8 cellular contexts compared by ENCODE assay signal in genomic region chr19:6392219-6393073, GRCh38. TPM values are rescaled to one million over a fixed set of nuclear protein-coding genes. Genes with fewer than 3 reads are reported as not detected.
DNase-seq lines count a peak whose midpoint lies in the region; ATAC-seq and TF ChIP-seq lines count a peak whose summit lies in the region.

No MANE protein-coding gene starts in this region.

- 8 to 36% methylated on average over 5 to 25 of the region's 30 CpGs for WGBS in esophagus squamous epithelium, 2 donors
- 7 to 8% methylated on average over 30 of the region's 30 CpGs for WGBS in sigmoid colon, 2 donors

- H3K27me3 ChIP-seq in SJCRH30 (no peaks in the 10 kb centered on the region), esophagus squamous epithelium (no peaks in the 10 kb centered on the region), sigmoid colon (no peaks in the 10 kb centered on the region)

- TF ChIP-seq EP300 in sigmoid colon (IDR thresholded peaks at IDR 0.05), result no peak

- intact Hi-C loops in esophagus squamous epithelium (cut with DNase I) (no loop called here), sigmoid colon (cut with DNase I) (loop anchor here (1.0 to 2.0 kb wide), 2 partner anchors 20 to 32 kb away; partner anchors contain the start of genes ALKBH7 and KHSRP)

- DNase-seq in SJCRH30 (no peak), esophagus squamous epithelium (lab: John Stamatoyannopoulos, UW) (no peak), sigmoid colon (no peak), NCI-H1930 (lab: John Stamatoyannopoulos, UW) (no peak), mesenteric fat pad (ENCODE audit: low spot score) (no peak), cerebellar cortex (ENCODE audit: low spot score) (no peak)

- ATAC-seq in GM19395 (IDR thresholded peaks at IDR 0.05; ENCODE audit: unreplicated experiment) (peak; percentile 7), GM19467 (IDR thresholded peaks at IDR 0.05; ENCODE audit: unreplicated experiment) (no peak)

- H3K27ac ChIP-seq in SJCRH30 (peak overlapping the region; percentile 45; the same call in 1 of the 2 replicates), esophagus squamous epithelium (peak overlapping the region; percentile 87 to 97 (median 94)), sigmoid colon (peak overlapping the region; percentile 88 to 97 (median 95))

- H3K4me3 ChIP-seq in SJCRH30 (peak overlapping the region; percentile 69), esophagus squamous epithelium (peak overlapping the region; percentile 66 to 93 (median 82)), sigmoid colon (peak overlapping the region; percentile 69 to 93 (median 80))

- no peak for TF ChIP-seq CTCF in esophagus squamous epithelium (IDR thresholded peaks at IDR 0.05)
- TF ChIP-seq CTCF in sigmoid colon (IDR thresholded peaks at IDR 0.05), result no peak

- no peak for TF ChIP-seq POLR2A in esophagus squamous epithelium (IDR thresholded peaks at IDR 0.05)
- TF ChIP-seq POLR2A in sigmoid colon (IDR thresholded peaks at IDR 0.05), result no peak

- H3K36me3 ChIP-seq in SJCRH30 (peaks cover 19% of the 10 kb centered on the region), esophagus squamous epithelium (peaks cover 11 to 42% (median 22%) of the 10 kb centered on the region in 3 donors), sigmoid colon (peaks cover 10 to 28% (median 19%) of the 10 kb centered on the region in 4 donors)

- H3K9me3 ChIP-seq in SJCRH30 (replicated peaks) (no peaks in the 10 kb centered on the region), esophagus squamous epithelium (no peaks in the 10 kb centered on the region), sigmoid colon (no peaks in the 10 kb centered on the region)

- H3K4me1 ChIP-seq in SJCRH30 (no peaks in the 10 kb centered on the region), esophagus squamous epithelium (peaks cover 6 to 22% (median 10%) of the 10 kb centered on the region in 3 donors), sigmoid colon (peaks cover 0 to 17% (median 12%) of the 10 kb centered on the region in 4 donors)

RNA-seq across cellular contexts. Expression of gene GTF2F1, which starts 0.5 kb away (rescaled TPM):
- total RNA-seq in SJCRH30 (2014; rRNA removed; shearing (Covaris generic)), result 41.7 and 49.0 TPM in 2 replicates
- total RNA-seq in esophagus squamous epithelium, result 10 to 100 TPM; 28.0 to 51.3 (median 43.5) TPM
- total RNA-seq in sigmoid colon, result 10 to 100 TPM; 34.9 to 48.2 (median 37.9) TPM
- 10 to 100 TPM; 54.3 to 78.3 (median 54.7) TPM for polyA plus RNA-seq in sigmoid colon
- 39.1 TPM for total RNA-seq in mesenteric fat pad

RNA-seq across cellular contexts. Expression of gene PSPN, which starts 16.7 kb away (rescaled TPM):
- 1.2 and 1.4 TPM in 2 replicates for total RNA-seq in SJCRH30 (2014; rRNA removed; shearing (Covaris generic))
- total RNA-seq in esophagus squamous epithelium, result 1 to 10 TPM in 2 of 4 donors, under 1 TPM in 2; 0.76 to 1.3 (median 1.0) TPM
- 1 to 10 TPM in 1 of 4 donors, under 1 TPM in 3; 0.41 to 5.8 (median 0.69) TPM for total RNA-seq in sigmoid colon
- 1 to 10 TPM in 2 of 3 donors, under 1 TPM in 1; 0.60 to 1.7 (median 1.4) TPM for polyA plus RNA-seq in sigmoid colon
- 0.87 TPM for total RNA-seq in mesenteric fat pad

RNA-seq across cellular contexts. Expression of gene ALKBH7, which starts 19.9 kb away (rescaled TPM):
- 24.6 and 28.5 TPM in 2 replicates for total RNA-seq in SJCRH30 (2014; rRNA removed; shearing (Covaris generic))
- 10 to 100 TPM; 34.0 to 85.3 (median 50.4) TPM for total RNA-seq in esophagus squamous epithelium
- total RNA-seq in sigmoid colon, result 100 to 1,000 TPM in 1 of 4 donors, 10 to 100 TPM in 3; 65.8 to 146 (median 78.5) TPM
- 100 to 1,000 TPM in 2 of 3 donors, 10 to 100 TPM in 1; 79.5 to 183 (median 175) TPM for polyA plus RNA-seq in sigmoid colon
- 45.7 TPM for total RNA-seq in mesenteric fat pad

RNA-seq across cellular contexts. Expression of gene CLPP, which starts 31.1 kb away (rescaled TPM):
- total RNA-seq in SJCRH30 (2014; rRNA removed; shearing (Covaris generic)), result 65.1 and 67.6 TPM in 2 replicates
- total RNA-seq in esophagus squamous epithelium (10 to 100 TPM; 70.7 to 75.9 (median 72.3) TPM), sigmoid colon (10 to 100 TPM; 50.7 to 93.6 (median 70.8) TPM), mesenteric fat pad (59.8 TPM)
- polyA plus RNA-seq in sigmoid colon, result 10 to 100 TPM; 72.1 to 98.3 (median 74.7) TPM

RNA-seq across cellular contexts. Expression of gene KHSRP, which starts 32.2 kb away (rescaled TPM):
- 197 and 209 TPM in 2 replicates for total RNA-seq in SJCRH30 (2014; rRNA removed; shearing (Covaris generic))
- total RNA-seq in esophagus squamous epithelium (100 to 1,000 TPM; 111 to 158 (median 125) TPM), sigmoid colon (10 to 100 TPM; 63.9 to 96.9 (median 90.8) TPM), mesenteric fat pad (168 TPM)
- 100 to 1,000 TPM in 2 of 3 donors, 10 to 100 TPM in 1; 91.9 to 232 (median 127) TPM for polyA plus RNA-seq in sigmoid colon

Comparison
In these comparisons a context has a peak if more than half of its experiments do, and no peak if none do; other contexts are left out.
1. H3K27ac ChIP-seq: peak in every context shown above with its lines; median percentile 95 in sigmoid colon; 94 in esophagus squamous epithelium; 45 in SJCRH30.